In genomic region chrY:24611244-24611643, GRCh38 we compare ENCODE assay signal across 13 cellular contexts. TPM values are rescaled to one million over a fixed set of nuclear protein-coding genes. Genes with fewer than 3 reads are reported as not detected.
A peak's percentile ranks its signal among the peaks of the same experiment; 100 is the strongest.
DNase-seq lines count a peak whose midpoint lies in the region; ATAC-seq and TF ChIP-seq lines count a peak whose summit lies in the region.
"Not testable (repeated sequence)": the region's sequence is repeated elsewhere in the genome, so short reads cannot be mapped to it uniquely, and the experiment has no call there.
"Had no signal": no experiment of that assay in that cellular context is flagged by ENCODE, and none has a peak within 500 bp of the region (broad histone marks: within the 10 kb centered on the region; RNA-seq: fewer than 3 reads in every experiment).

No MANE protein-coding gene starts in this region.

- TF ChIP-seq POLR2A in gastrocnemius medialis (IDR thresholded peaks at IDR 0.05) = not testable (repeated sequence)

- H3K9me3 ChIP-seq in gastrocnemius medialis = not testable (repeated sequence)

- not testable (repeated sequence) for H3K36me3 ChIP-seq in gastrocnemius medialis

- H3K4me3 ChIP-seq in gastrocnemius medialis = not testable (repeated sequence)

- not testable (repeated sequence) for H3K4me1 ChIP-seq in gastrocnemius medialis

- H3K27me3 ChIP-seq in gastrocnemius medialis = not testable (repeated sequence)

- not testable (repeated sequence) for H3K27ac ChIP-seq in gastrocnemius medialis

- in situ Hi-C loops in gastrocnemius medialis (cut with MboI; ENCODE audit: low sequenced_read_pairs in 4 of 4) = not testable (repeated sequence)

- peak; percentile 31 for ATAC-seq in left lobe of liver
- ATAC-seq in gastrocnemius medialis = peak; percentile 51 to 57

- DNase-seq in left lobe of liver (ENCODE audit: low spot score); gastrocnemius medialis: not testable (repeated sequence)

- not testable (repeated sequence) for TF ChIP-seq CTCF in gastrocnemius medialis (IDR thresholded peaks at IDR 0.05 in 4 of 5, conservative IDR thresholded peaks at IDR 0.05 in 1 of 5)

- intact Hi-C loops in gastrocnemius medialis (cut with DNase I; ENCODE audit: low total_unique reads) = not testable (repeated sequence)

RNA-seq across cellular contexts. Expression of gene BPY2B, which starts 6.6 kb away (rescaled TPM):
- not detected for total RNA-seq in left lobe of liver
- not detected for total RNA-seq in gastrocnemius medialis
- total RNA-seq: A172; A673; B cell; Caco-2; Calu3; CD4-positive, alpha-beta memory T cell; CD4-positive, alpha-beta T cell; CD4-positive, CD25-positive, alpha-beta regulatory T cell; CD8-positive, alpha-beta memory T cell; CD8-positive, alpha-beta T cell; Daoy had no signal
